ENCODE assay signal across 12 cellular contexts in genomic region chr2:145066795-145067194, GRCh38.
DNase-seq lines count a peak whose midpoint lies in the region; ATAC-seq, FAIRE-seq and TF ChIP-seq lines count a peak whose summit lies in the region.
"Had no signal": no experiment of that assay in that cellular context is flagged by ENCODE, and none has a peak within 500 bp of the region (broad histone marks: within the 10 kb centered on the region; RNA-seq: fewer than 3 reads in every experiment).

No MANE protein-coding gene starts in this region.

- no peak overlapping the region for H3K18ac ChIP-seq in neuronal stem cell (ENCODE audit: low read length)

- TF ChIP-seq POLR2A in thyroid gland (IDR thresholded peaks at IDR 0.05), result no peak

- H3K27me3 ChIP-seq in astrocyte (ENCODE audit: insufficient read depth, low read length) (no peaks in the 10 kb centered on the region), heart right ventricle (no peaks in the 10 kb centered on the region), neuronal stem cell (ENCODE audit: control insufficient read depth in 3 of 3, insufficient read depth in 3 of 3, low read depth in 1 of 3, low read length in 3 of 3) (no peaks in the 10 kb centered on the region), thyroid gland (no peaks in the 10 kb centered on the region)
- H3K27me3 ChIP-seq in naive thymus-derived CD4-positive, alpha-beta T cell (ENCODE audit: control insufficient read depth in 2 of 2, insufficient read depth in 2 of 2, low read length in 2 of 2), result no peaks in the 10 kb centered on the region
- H3K27me3 ChIP-seq: SJSA1 had no signal

- intact Hi-C loops in heart right ventricle (cut with DNase I), result no loop called here
- intact Hi-C loops in thyroid gland (cut with DNase I), result no loop called here
- intact Hi-C loops in naive thymus-derived CD4-positive, alpha-beta T cell (cut with micrococcal nuclease), result no loop called here
- intact Hi-C loops in activated CD8-positive, alpha-beta T cell treated with anti-CD3 and anti-CD28 coated beads for 36 hours (cut with micrococcal nuclease), result no loop called here

- H2BK15ac ChIP-seq in neuronal stem cell (ENCODE audit: low read length), result no peak overlapping the region

- CTCF ChIA-PET in naive thymus-derived CD4-positive, alpha-beta T cell (lab: Charles Lee), result no interaction called here
- CTCF ChIA-PET in activated CD8-positive, alpha-beta T cell treated with anti-CD3 and anti-CD28 coated beads for 36 hours (lab: Charles Lee), result no interaction called here

- no peak overlapping the region for H2BK120ac ChIP-seq in neuronal stem cell (ENCODE audit: low read depth, low read length)

- H3K79me1 ChIP-seq in neuronal stem cell (ENCODE audit: low read depth, low read length), result no peaks in the 10 kb centered on the region

- H3K4me1 Mint-ChIP-seq in astrocyte (ENCODE audit: low read depth, unreplicated experiment), result no peaks in the 10 kb centered on the region
- H3K4me1 Mint-ChIP-seq in naive thymus-derived CD8-positive, alpha-beta T cell, result no peaks in the 10 kb centered on the region
- H3K4me1 Mint-ChIP-seq in naive thymus-derived CD4-positive, alpha-beta T cell, result no peaks in the 10 kb centered on the region
- H3K4me1 Mint-ChIP-seq in activated CD8-positive, alpha-beta T cell treated with anti-CD3 and anti-CD28 coated beads for 36 hours (ENCODE audit: low read depth), result no peaks in the 10 kb centered on the region

- H2AFZ ChIP-seq in astrocyte (ENCODE audit: low read depth, low read length) (no peak overlapping the region), neuronal stem cell (ENCODE audit: low read length) (peak overlapping the region; percentile 4)

- TF ChIP-seq CTCF in astrocyte (IDR thresholded peaks at IDR 0.05; ENCODE audit: insufficient read depth, low read depth, low read length) (no peak), heart right ventricle (IDR thresholded peaks at IDR 0.05) (no peak), thyroid gland (IDR thresholded peaks at IDR 0.05) (no peak)
- TF ChIP-seq CTCF in activated CD8-positive, alpha-beta T cell treated with anti-CD3 and anti-CD28 coated beads for 36 hours (IDR thresholded peaks at IDR 0.05), result no peak

- H2AK5ac ChIP-seq in neuronal stem cell (ENCODE audit: low read depth, low read length), result no peak overlapping the region

- POLR2A ChIA-PET in naive thymus-derived CD8-positive, alpha-beta T cell (lab: Charles Lee), result no interaction called here
- POLR2A ChIA-PET in naive thymus-derived CD4-positive, alpha-beta T cell (lab: Charles Lee), result no interaction called here
- POLR2A ChIA-PET in activated CD8-positive, alpha-beta T cell treated with anti-CD3 and anti-CD28 coated beads for 36 hours (lab: Charles Lee), result no interaction called here

- ATAC-seq in heart right ventricle, result peak in 7 of 8 donors; percentile 40 to 70 (median 59)
- no peak for ATAC-seq in naive thymus-derived CD8-positive, alpha-beta T cell
- ATAC-seq in naive thymus-derived CD4-positive, alpha-beta T cell, result no peak
- ATAC-seq in activated CD8-positive, alpha-beta T cell treated with anti-CD3 and anti-CD28 coated beads for 36 hours, result no peak
- ATAC-seq: CD8-positive, alpha-beta T cell had no signal

- H3K4me2 ChIP-seq in astrocyte (ENCODE audit: low read length) (no peak overlapping the region), neuronal stem cell (ENCODE audit: insufficient read depth, low read length, poor library complexity, severe bottlenecking) (no peak overlapping the region)

- no peak overlapping the region for H3K4ac ChIP-seq in neuronal stem cell (ENCODE audit: low read length)

- H3K9me3 Mint-ChIP-seq in astrocyte (ENCODE audit: unreplicated experiment), result peaks cover 2% of the 10 kb centered on the region
- peaks cover 0 to 2% (median 0%) of the 10 kb centered on the region in 9 donors for H3K9me3 Mint-ChIP-seq in naive thymus-derived CD8-positive, alpha-beta T cell
- peaks cover 0 to 9% (median 0%) of the 10 kb centered on the region in 11 donors for H3K9me3 Mint-ChIP-seq in naive thymus-derived CD4-positive, alpha-beta T cell
- no peaks in the 10 kb centered on the region for H3K9me3 Mint-ChIP-seq in activated CD8-positive, alpha-beta T cell treated with anti-CD3 and anti-CD28 coated beads for 36 hours
- H3K9me3 Mint-ChIP-seq: CD8-positive, alpha-beta T cell had no signal

- H2BK12ac ChIP-seq in neuronal stem cell (ENCODE audit: low read length), result no peak overlapping the region

- H3K23ac ChIP-seq in neuronal stem cell (ENCODE audit: low read depth, low read length, poor library complexity), result no peak overlapping the region

- H3K27ac ChIP-seq in astrocyte (ENCODE audit: low read depth, low read length) (no peak overlapping the region), heart right ventricle (peak overlapping the region; percentile 7 to 89 (median 75)), neuronal stem cell (replicated peaks; ENCODE audit: low read length) (no peak overlapping the region), thyroid gland (peak overlapping the region; percentile 51 to 69 (median 62))
- H3K27ac ChIP-seq in naive thymus-derived CD4-positive, alpha-beta T cell (ENCODE audit: low read depth, low read length), result no peak overlapping the region
- H3K27ac ChIP-seq: epithelial cell of prostate, SJSA1 had no signal

- no peak overlapping the region for H2BK5ac ChIP-seq in neuronal stem cell (ENCODE audit: low read length)

- H4K8ac ChIP-seq in neuronal stem cell (ENCODE audit: low read depth, low read length), result no peak overlapping the region

- FAIRE-seq in astrocyte (lab: Jason Lieb, UNC), result peak; percentile 52

- H3K4me3 ChIP-seq in astrocyte (ENCODE audit: insufficient read depth, low read depth, low read length) (no peak overlapping the region), heart right ventricle (peak overlapping the region in 3 of 10 donors; percentile 3 to 23 (median 4)), neuronal stem cell (ENCODE audit: low read length in 2 of 2) (no peak overlapping the region), thyroid gland (replicated peaks in 1 of 3) (no peak overlapping the region)
- H3K4me3 ChIP-seq in naive thymus-derived CD4-positive, alpha-beta T cell (ENCODE audit: low read length), result no peak overlapping the region
- H3K4me3 ChIP-seq: SJSA1 had no signal

- H3K36me3 Mint-ChIP-seq in astrocyte (ENCODE audit: low read depth, unreplicated experiment), result no peaks in the 10 kb centered on the region
- H3K36me3 Mint-ChIP-seq in naive thymus-derived CD8-positive, alpha-beta T cell, result no peaks in the 10 kb centered on the region
- no peaks in the 10 kb centered on the region for H3K36me3 Mint-ChIP-seq in naive thymus-derived CD4-positive, alpha-beta T cell
- H3K36me3 Mint-ChIP-seq in activated CD8-positive, alpha-beta T cell treated with anti-CD3 and anti-CD28 coated beads for 36 hours (ENCODE audit: low read depth), result no peaks in the 10 kb centered on the region
- H3K36me3 Mint-ChIP-seq: CD8-positive, alpha-beta T cell had no signal

- H3K9ac ChIP-seq in astrocyte (ENCODE audit: low read length), result no peak overlapping the region
- no peak overlapping the region for H3K9ac ChIP-seq in neuronal stem cell (ENCODE audit: low read depth, low read length, poor library complexity)

- H3K14ac ChIP-seq in neuronal stem cell (ENCODE audit: low read length), result no peak overlapping the region

- H3K4me1 ChIP-seq in astrocyte (ENCODE audit: insufficient read depth, low read length) (no peaks in the 10 kb centered on the region), heart right ventricle (peaks cover 0 to 37% (median 9%) of the 10 kb centered on the region in 9 donors), neuronal stem cell (ENCODE audit: control insufficient read depth in 2 of 2, insufficient read depth in 1 of 2, low read depth in 1 of 2, low read length in 2 of 2) (no peaks in the 10 kb centered on the region), thyroid gland (no peaks in the 10 kb centered on the region)
- no peaks in the 10 kb centered on the region for H3K4me1 ChIP-seq in naive thymus-derived CD4-positive, alpha-beta T cell (ENCODE audit: control insufficient read depth in 2 of 2, insufficient read depth in 2 of 2, low read length in 2 of 2)
- H3K4me1 ChIP-seq: SJSA1 had no signal

- no peaks in the 10 kb centered on the region for H3K27me3 Mint-ChIP-seq in astrocyte (ENCODE audit: low read depth, unreplicated experiment)
- peaks cover 0 to 2% (median 0%) of the 10 kb centered on the region in 5 donors for H3K27me3 Mint-ChIP-seq in naive thymus-derived CD8-positive, alpha-beta T cell
- no peaks in the 10 kb centered on the region for H3K27me3 Mint-ChIP-seq in naive thymus-derived CD4-positive, alpha-beta T cell
- peaks cover 3% of the 10 kb centered on the region for H3K27me3 Mint-ChIP-seq in activated CD8-positive, alpha-beta T cell treated with anti-CD3 and anti-CD28 coated beads for 36 hours

- DNase-seq in astrocyte (ENCODE audit: low read depth), result no peak
- peak in 1 of 2 donors; percentile 10 for DNase-seq in heart right ventricle
- peak; percentile 0 for DNase-seq in neuronal stem cell (ENCODE audit: low spot score)
- peak in 1 of 2 donors; percentile 1 for DNase-seq in thyroid gland
- DNase-seq in GM19240 (ENCODE audit: insufficient read length, low spot score), result no peak
- no peak for DNase-seq in naive thymus-derived CD8-positive, alpha-beta T cell
- no peak for DNase-seq in naive thymus-derived CD4-positive, alpha-beta T cell
- no peak for DNase-seq in activated CD8-positive, alpha-beta T cell treated with anti-CD3 and anti-CD28 coated beads for 36 hours
- DNase-seq: CD8-positive, alpha-beta T cell; NCI-H1048 had no signal

- no peak overlapping the region for H3K27ac Mint-ChIP-seq in astrocyte (ENCODE audit: unreplicated experiment)
- no peak overlapping the region for H3K27ac Mint-ChIP-seq in naive thymus-derived CD8-positive, alpha-beta T cell
- H3K27ac Mint-ChIP-seq in naive thymus-derived CD4-positive, alpha-beta T cell, result no peak overlapping the region
- no peak overlapping the region for H3K27ac Mint-ChIP-seq in activated CD8-positive, alpha-beta T cell treated with anti-CD3 and anti-CD28 coated beads for 36 hours
- H3K27ac Mint-ChIP-seq: CD8-positive, alpha-beta T cell had no signal

- H3K79me2 ChIP-seq in astrocyte (ENCODE audit: insufficient read depth, low read length), result no peaks in the 10 kb centered on the region

- H3K9me3 ChIP-seq in astrocyte (ENCODE audit: insufficient read depth, low read depth, low read length), result no peaks in the 10 kb centered on the region
- H3K9me3 ChIP-seq in heart right ventricle, result peaks cover 0 to 12% (median 0%) of the 10 kb centered on the region in 11 donors
- H3K9me3 ChIP-seq in neuronal stem cell (replicated peaks in 1 of 2; ENCODE audit: control insufficient read depth in 2 of 2, insufficient read depth in 1 of 2, low read depth in 1 of 2, low read length in 2 of 2), result no peaks in the 10 kb centered on the region
- no peaks in the 10 kb centered on the region for H3K9me3 ChIP-seq in thyroid gland
- no peaks in the 10 kb centered on the region for H3K9me3 ChIP-seq in naive thymus-derived CD4-positive, alpha-beta T cell (ENCODE audit: control insufficient read depth in 2 of 3, low read length in 3 of 3)
- H3K9me3 ChIP-seq: SJSA1 had no signal

- 58 to 69% methylated on average over 3 of the region's 3 CpGs for WGBS in heart right ventricle, 2 donors
- WGBS in neuronal stem cell (ENCODE audit: extremely low coverage in 2 of 2, insufficient read length in 2 of 2, insufficient replicate concordance in 1 of 2), 2 donors, result no CpG with 5 or more reads among the region's 3 CpGs
- WGBS in thyroid gland, 2 donors, result 72 to 75% methylated on average over 3 of the region's 3 CpGs

- H4K20me1 ChIP-seq in astrocyte (ENCODE audit: insufficient read depth, low read length), result no peaks in the 10 kb centered on the region

- no peak overlapping the region for H3K4me3 Mint-ChIP-seq in astrocyte (ENCODE audit: unreplicated experiment)
- no peak overlapping the region for H3K4me3 Mint-ChIP-seq in naive thymus-derived CD8-positive, alpha-beta T cell
- H3K4me3 Mint-ChIP-seq in naive thymus-derived CD4-positive, alpha-beta T cell, result no peak overlapping the region
- no peak overlapping the region for H3K4me3 Mint-ChIP-seq in activated CD8-positive, alpha-beta T cell treated with anti-CD3 and anti-CD28 coated beads for 36 hours
- H3K4me3 Mint-ChIP-seq: CD8-positive, alpha-beta T cell had no signal

- H4K91ac ChIP-seq in neuronal stem cell (ENCODE audit: low read depth, low read length, poor library complexity), result no peak overlapping the region

- H3K36me3 ChIP-seq in astrocyte (ENCODE audit: insufficient read depth, low read length), result no peaks in the 10 kb centered on the region
- H3K36me3 ChIP-seq in heart right ventricle, result no peaks in the 10 kb centered on the region
- H3K36me3 ChIP-seq in neuronal stem cell (replicated peaks in 1 of 2; ENCODE audit: control insufficient read depth in 2 of 2, insufficient read depth in 2 of 2, low read length in 2 of 2), result no peaks in the 10 kb centered on the region
- no peaks in the 10 kb centered on the region for H3K36me3 ChIP-seq in thyroid gland
- no peaks in the 10 kb centered on the region for H3K36me3 ChIP-seq in naive thymus-derived CD4-positive, alpha-beta T cell (ENCODE audit: control insufficient read depth in 2 of 3, insufficient read depth in 3 of 3, low read length in 3 of 3)
- H3K36me3 ChIP-seq: SJSA1 had no signal

Comparison
In these comparisons a context has a peak if more than half of its experiments do, and no peak if none do; other contexts are left out.
1. H3K27ac ChIP-seq: peak in heart right ventricle (10 of 10) and thyroid gland (3 of 3); none in astrocyte (single experiment), neuronal stem cell (single experiment) and naive thymus-derived CD4-positive, alpha-beta T cell (single experiment).
2. ATAC-seq: peak in heart right ventricle (7 of 8); none in naive thymus-derived CD8-positive, alpha-beta T cell (0 of 2), naive thymus-derived CD4-positive, alpha-beta T cell (single experiment) and activated CD8-positive, alpha-beta T cell treated with anti-CD3 and anti-CD28 coated beads for 36 hours (single experiment).